1 cellular context compared by ENCODE assay signal in the genomic region with DNA sequence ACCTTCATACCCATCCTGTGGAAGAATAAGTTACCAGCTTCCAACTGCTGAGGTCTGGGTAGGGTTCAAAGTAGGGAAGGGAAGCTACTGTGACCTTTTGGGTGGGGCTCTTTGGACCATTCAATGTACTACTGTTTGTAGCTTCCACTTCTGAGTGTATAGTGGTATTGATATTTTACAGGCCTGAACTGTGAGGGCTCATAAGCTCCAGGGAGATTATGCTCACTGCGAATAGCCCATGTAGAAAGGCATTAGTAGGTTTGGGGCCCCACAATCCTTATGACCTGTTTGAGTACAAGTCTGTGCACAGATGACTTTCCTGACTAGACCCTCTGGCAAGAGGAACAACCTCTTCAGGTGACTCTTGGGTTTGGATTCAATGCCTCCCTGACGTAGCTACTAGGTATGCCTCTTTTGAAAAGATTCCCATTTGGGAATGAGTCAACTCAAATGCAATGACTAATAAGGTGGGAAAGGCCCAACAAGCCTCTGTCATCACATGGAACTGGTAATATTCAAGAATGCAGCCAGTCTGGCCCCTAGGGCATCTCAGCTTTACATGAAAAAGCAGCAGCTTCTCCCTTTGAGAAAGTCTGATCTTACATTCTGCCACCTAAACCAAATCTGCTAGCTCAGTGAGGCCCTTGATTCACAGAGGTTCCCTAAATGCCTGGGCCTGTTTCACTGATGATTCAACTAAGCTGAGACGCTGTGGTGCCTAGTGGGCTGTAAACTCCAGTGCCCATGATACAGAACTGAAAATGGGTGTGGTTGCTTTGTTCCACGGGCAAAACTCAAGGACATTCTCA.
TF ChIP-seq lines count a peak whose summit lies in the region.

No MANE protein-coding gene starts in this region.

TF ChIP-seq in HEK293T, 16 proteins besides CTCF, POLR2A, EP300 and RAD21 (continued from another document):
- TF ChIP-seq SP1 (IDR thresholded peaks at IDR 0.05) (no peak), FOXA1 (IDR thresholded peaks at IDR 0.05) (no peak)
- TF ChIP-seq, protein P1, sequence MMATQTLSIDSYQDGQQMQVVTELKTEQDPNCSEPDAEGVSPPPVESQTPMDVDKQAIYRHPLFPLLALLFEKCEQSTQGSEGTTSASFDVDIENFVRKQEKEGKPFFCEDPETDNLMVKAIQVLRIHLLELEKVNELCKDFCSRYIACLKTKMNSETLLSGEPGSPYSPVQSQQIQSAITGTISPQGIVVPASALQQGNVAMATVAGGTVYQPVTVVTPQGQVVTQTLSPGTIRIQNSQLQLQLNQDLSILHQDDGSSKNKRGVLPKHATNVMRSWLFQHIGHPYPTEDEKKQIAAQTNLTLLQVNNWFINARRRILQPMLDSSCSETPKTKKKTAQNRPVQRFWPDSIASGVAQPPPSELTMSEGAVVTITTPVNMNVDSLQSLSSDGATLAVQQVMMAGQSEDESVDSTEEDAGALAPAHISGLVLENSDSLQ (IDR thresholded peaks at IDR 0.05) = no peak
